In the genomic region with DNA sequence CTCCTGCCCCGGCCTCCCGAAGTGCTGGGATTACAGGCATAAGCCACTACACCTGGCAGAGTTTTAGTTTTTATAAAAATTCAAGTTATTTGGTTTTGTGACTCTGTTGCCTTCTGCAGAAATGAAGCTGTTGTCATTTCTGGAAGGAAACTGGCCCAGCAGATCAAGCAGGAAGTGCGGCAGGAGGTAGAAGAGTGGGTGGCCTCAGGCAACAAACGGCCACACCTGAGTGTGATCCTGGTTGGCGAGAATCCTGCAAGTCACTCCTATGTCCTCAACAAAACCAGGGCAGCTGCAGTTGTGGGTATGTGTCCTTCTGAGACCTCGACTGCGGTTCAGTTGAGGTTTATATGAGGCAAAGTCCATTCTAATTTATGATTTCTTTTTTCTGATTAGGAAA, we compare ENCODE assay signal across 8 cellular contexts. TPM values are rescaled to one million over a fixed set of nuclear protein-coding genes. Genes with fewer than 3 reads are reported as not detected.
DNase-seq lines count a peak whose midpoint lies in the region; ATAC-seq and TF ChIP-seq lines count a peak whose summit lies in the region.

No MANE protein-coding gene starts in this region.

- intact Hi-C loops in spleen (cut with DNase I; ENCODE audit: low total_unique reads) (no loop called here), thyroid gland (cut with DNase I) (no loop called here)

- H3K27me3 ChIP-seq in spleen (replicated peaks in 1 of 7) (no peaks in the 10 kb centered on the region), thyroid gland (no peaks in the 10 kb centered on the region)

- H3K4me1 ChIP-seq in spleen (peaks cover 21 to 72% (median 48%) of the 10 kb centered on the region in 6 donors), thyroid gland (peaks cover 0 to 14% of the 10 kb centered on the region in 2 donors)

- H3K9me3 ChIP-seq in spleen = no peaks in the 10 kb centered on the region
- no peaks in the 10 kb centered on the region for H3K9me3 ChIP-seq in thyroid gland

- H3K4me3 ChIP-seq in coronary artery (no peak overlapping the region), spleen (peak overlapping the region in 1 of 8 donors; percentile 40), thyroid gland (replicated peaks in 1 of 3) (no peak overlapping the region)

- TF ChIP-seq CTCF in coronary artery (IDR thresholded peaks at IDR 0.05) = no peak
- TF ChIP-seq CTCF in spleen (IDR thresholded peaks at IDR 0.05 in 8 of 11, conservative IDR thresholded peaks at IDR 0.05 in 3 of 11) = no peak
- TF ChIP-seq CTCF in thyroid gland (IDR thresholded peaks at IDR 0.05) = no peak

- ATAC-seq in GM19455 (IDR thresholded peaks at IDR 0.05; ENCODE audit: unreplicated experiment) = no peak

- TF ChIP-seq POLR2A in spleen (IDR thresholded peaks at IDR 0.05) (no peak), thyroid gland (IDR thresholded peaks at IDR 0.05) (no peak)

- WGBS in spleen, 5 donors = 31 to 55% (median 34%) methylated on average over 7 of the region's 7 CpGs
- 76 to 84% methylated on average over 7 of the region's 7 CpGs for WGBS in thyroid gland, 2 donors

- peak; percentile 19 for DNase-seq in SIG-M5 treated with dmso at 0.1 percent for 504 hours (lab: John Stamatoyannopoulos, UW; ENCODE audit: unreplicated experiment)
- DNase-seq in SIG-M5 (lab: John Stamatoyannopoulos, UW) = no peak
- DNase-seq in NCI-H2107 treated with DMSO at 0.1 percent for 48 hours (lab: John Stamatoyannopoulos, UW; ENCODE audit: unreplicated experiment) = peak; percentile 13
- DNase-seq in coronary artery (ENCODE audit: low spot score) = peak; percentile 41
- DNase-seq in spleen = no peak
- DNase-seq in thyroid gland = no peak
- DNase-seq in SK-N-DZ (ENCODE audit: low spot score) = no peak

- peaks cover 2 to 66% (median 26%) of the 10 kb centered on the region in 6 donors for H3K36me3 ChIP-seq in spleen
- H3K36me3 ChIP-seq in thyroid gland = no peaks in the 10 kb centered on the region

- H3K27ac ChIP-seq in coronary artery (peak overlapping the region; percentile 24 to 51), spleen (peak overlapping the region; percentile 66 to 89 (median 82)), thyroid gland (no peak overlapping the region)

RNA-seq across cellular contexts. Expression of a gene that starts 7.2 kb away (rescaled TPM):
- total RNA-seq in spleen = 10 to 100 TPM; 32.5 to 71.1 (median 45.1) TPM
- 10 to 100 TPM; 17.8 to 35.8 (median 26.8) TPM for polyA plus RNA-seq in spleen
- 10 to 100 TPM in 3 of 4 donors, 1 to 10 TPM in 1; 9.0 to 34.8 (median 20.9) TPM for total RNA-seq in thyroid gland
- polyA plus RNA-seq in SK-N-DZ (2014; cell fraction: cytosol; rRNA removed) = 271 and 312 TPM in 2 replicates
- 109 and 143 TPM in 2 replicates for polyA plus RNA-seq in SK-N-DZ (2014; cell fraction: nucleus; rRNA removed)

RNA-seq across cellular contexts. Expression of a gene that starts 26.9 kb away (rescaled TPM):
- total RNA-seq in spleen = 100 to 1,000 TPM; 144 to 198 (median 177) TPM
- polyA plus RNA-seq in spleen = 10 to 100 TPM; 55.0 to 87.1 (median 62.8) TPM
- total RNA-seq in thyroid gland = 100 to 1,000 TPM in 3 of 4 donors, 10 to 100 TPM in 1; 92.4 to 117 (median 106) TPM
- polyA plus RNA-seq in SK-N-DZ (2014; cell fraction: cytosol; rRNA removed) = 42.2 and 50.9 TPM in 2 replicates
- polyA plus RNA-seq in SK-N-DZ (2014; cell fraction: nucleus; rRNA removed) = 10.6 and 31.7 TPM in 2 replicates

RNA-seq across cellular contexts. Expression of a gene that starts 57.9 kb away (rescaled TPM):
- 10 to 100 TPM; 12.6 to 39.8 (median 18.8) TPM for total RNA-seq in spleen
- 10 to 100 TPM; 33.6 to 41.4 (median 39.3) TPM for polyA plus RNA-seq in spleen
- 10 to 100 TPM; 16.4 to 94.2 (median 78.6) TPM for total RNA-seq in thyroid gland
- polyA plus RNA-seq in SK-N-DZ (2014; cell fraction: cytosol; rRNA removed) = 87.8 and 89.7 TPM in 2 replicates
- 43.4 and 51.8 TPM in 2 replicates for polyA plus RNA-seq in SK-N-DZ (2014; cell fraction: nucleus; rRNA removed)

Comparison
In these comparisons a context has a peak if more than half of its experiments do, and no peak if none do; other contexts are left out.
1. DNase-seq: peak in SIG-M5 treated with dmso at 0.1 percent for 504 hours (single experiment), NCI-H2107 treated with DMSO at 0.1 percent for 48 hours (single experiment) and coronary artery (single experiment); none in SIG-M5 (single experiment), spleen (single experiment), thyroid gland (0 of 2) and SK-N-DZ (single experiment).
2. H3K27ac ChIP-seq: peak in coronary artery (2 of 2) and spleen (8 of 8); none in thyroid gland (0 of 3).